21 cellular contexts compared by ENCODE assay signal in genomic region chr9:90891656-90892055, GRCh38.
"Had no signal": no experiment of that assay in that cellular context is flagged by ENCODE, and none has a peak within 500 bp of the region (broad histone marks: within the 10 kb centered on the region; RNA-seq: fewer than 3 reads in every experiment).

No MANE protein-coding gene starts in this region.

- H3K4me1 Mint-ChIP-seq: activated CD4-positive, alpha-beta T cell treated with anti-CD3 and anti-CD28 coated beads for 36 hours; activated naive CD8-positive, alpha-beta T cell treated with anti-CD3 and anti-CD28 coated beads, Interleukin-2, amount 50 U/mL, for 24 hours; stimulated activated naive CD8-positive, alpha-beta T cell treated with anti-CD3 and anti-CD28 coated beads, Interleukin-15, amount 100 ng/mL, for 72 hours had no signal

- H3K27me3 ChIP-seq: dorsolateral prefrontal cortex, suprapubic skin, transverse colon had no signal

- DNase-seq: activated CD4-positive, alpha-beta T cell treated with anti-CD3 and anti-CD28 coated beads for 36 hours; activated CD4-positive, alpha-beta T cell treated with anti-CD3 and anti-CD28 coated beads, Interleukin-2, amount 50 U/mL, for 48 hours; activated naive CD4-positive, alpha-beta T cell treated with Interleukin-2 at 50 U/mL for 16 hours; activated naive CD8-positive, alpha-beta T cell treated with anti-CD3 and anti-CD28 coated beads, Interleukin-2, amount 50 U/mL, for 24 hours; activated T-cell treated with anti-CD3 and anti-CD28 coated beads, Interleukin-2, amount 50 U/mL, for 24 hours; anterior cingulate cortex; central memory CD4-positive, alpha-beta T cell; dorsolateral prefrontal cortex; kidney; stimulated activated CD4-positive, alpha-beta T cell treated with anti-CD3 and anti-CD28 coated beads, Interleukin-12 subunit alpha, Interleukin-12 subunit beta, amount 100 ng/mL, for 4 hours; stimulated activated CD4-positive, alpha-beta T cell treated with anti-CD3 and anti-CD28 coated beads, Interleukin-1b, Interleukin-23, amount 100 ng/mL, for 48 hours; stimulated activated CD8-positive, alpha-beta memory T cell treated with anti-CD3 and anti-CD28 coated beads, Interleukin-4, amount 100 ng/mL, for 48 hours; stimulated activated naive CD8-positive, alpha-beta T cell treated with anti-CD3 and anti-CD28 coated beads, Interleukin-15, amount 100 ng/mL, for 72 hours; transverse colon had no signal

- H3K9me3 Mint-ChIP-seq: activated naive CD8-positive, alpha-beta T cell treated with anti-CD3 and anti-CD28 coated beads, Interleukin-2, amount 50 U/mL, for 24 hours; activated T-cell treated with anti-CD3 and anti-CD28 coated beads, Interleukin-2, amount 50 U/mL, for 24 hours; activated T-helper 2 cell treated with anti-CD3 and anti-CD28 coated beads, Interferon-gamma antibody, Interleukin-2, Interleukin-4, amounts not matched to agents 10 μg/mL and 5 μg/mL and 100 μg/mL, durations not matched to agents 14 hours and 24 hours and 36 hours; stimulated activated naive CD8-positive, alpha-beta T cell treated with anti-CD3 and anti-CD28 coated beads, Interleukin-15, amount 100 ng/mL, for 72 hours; T-helper 2 cell treated with Interferon-gamma antibody and Interleukin-4, amounts not matched to agents 5 μg/mL and 100 μg/mL, for 36 hours had no signal

- ATAC-seq: activated CD4-positive, alpha-beta T cell treated with anti-CD3 and anti-CD28 coated beads for 36 hours; activated naive CD8-positive, alpha-beta T cell treated with anti-CD3 and anti-CD28 coated beads, Interleukin-2, amount 50 U/mL, for 24 hours; left lobe of liver; stimulated activated naive CD8-positive, alpha-beta T cell treated with anti-CD3 and anti-CD28 coated beads, Interleukin-15, amount 100 ng/mL, for 72 hours had no signal

- H3K4me1 ChIP-seq: transverse colon had no signal

- H3K4me3 Mint-ChIP-seq: activated CD4-positive, alpha-beta T cell treated with anti-CD3 and anti-CD28 coated beads for 36 hours; activated naive CD8-positive, alpha-beta T cell treated with anti-CD3 and anti-CD28 coated beads, Interleukin-2, amount 50 U/mL, for 24 hours; activated T-cell treated with anti-CD3 and anti-CD28 coated beads, Interleukin-2, amount 50 U/mL, for 24 hours; brain; neural crest cell; stimulated activated naive CD8-positive, alpha-beta T cell treated with anti-CD3 and anti-CD28 coated beads, Interleukin-15, amount 100 ng/mL, for 72 hours; T-helper 2 cell treated with Interferon-gamma antibody and Interleukin-4, amounts not matched to agents 5 μg/mL and 100 μg/mL, for 36 hours had no signal

- H3K27ac Mint-ChIP-seq: activated CD4-positive, alpha-beta T cell treated with anti-CD3 and anti-CD28 coated beads for 36 hours; activated naive CD8-positive, alpha-beta T cell treated with anti-CD3 and anti-CD28 coated beads, Interleukin-2, amount 50 U/mL, for 24 hours; activated T-cell treated with anti-CD3 and anti-CD28 coated beads, Interleukin-2, amount 50 U/mL, for 24 hours; activated T-helper 2 cell treated with anti-CD3 and anti-CD28 coated beads, Interferon-gamma antibody, Interleukin-2, Interleukin-4, amounts not matched to agents 10 μg/mL and 5 μg/mL and 100 μg/mL, durations not matched to agents 14 hours and 24 hours and 36 hours; progenitor cell of endocrine pancreas; stimulated activated naive CD8-positive, alpha-beta T cell treated with anti-CD3 and anti-CD28 coated beads, Interleukin-15, amount 100 ng/mL, for 72 hours; T-helper 2 cell treated with Interferon-gamma antibody and Interleukin-4, amounts not matched to agents 5 μg/mL and 100 μg/mL, for 36 hours had no signal

- H3K27ac ChIP-seq: dorsolateral prefrontal cortex, suprapubic skin, transverse colon had no signal

- H3K27me3 Mint-ChIP-seq: activated naive CD8-positive, alpha-beta T cell treated with anti-CD3 and anti-CD28 coated beads, Interleukin-2, amount 50 U/mL, for 24 hours; stimulated activated naive CD8-positive, alpha-beta T cell treated with anti-CD3 and anti-CD28 coated beads, Interleukin-15, amount 100 ng/mL, for 72 hours had no signal

- H3K4me3 ChIP-seq: dorsolateral prefrontal cortex, suprapubic skin, transverse colon had no signal

- H3K36me3 Mint-ChIP-seq: brain had no signal

- H3K9me3 ChIP-seq: suprapubic skin, transverse colon had no signal
